Comparison of ENCODE assay signal across 22 cellular contexts in the genomic region with DNA sequence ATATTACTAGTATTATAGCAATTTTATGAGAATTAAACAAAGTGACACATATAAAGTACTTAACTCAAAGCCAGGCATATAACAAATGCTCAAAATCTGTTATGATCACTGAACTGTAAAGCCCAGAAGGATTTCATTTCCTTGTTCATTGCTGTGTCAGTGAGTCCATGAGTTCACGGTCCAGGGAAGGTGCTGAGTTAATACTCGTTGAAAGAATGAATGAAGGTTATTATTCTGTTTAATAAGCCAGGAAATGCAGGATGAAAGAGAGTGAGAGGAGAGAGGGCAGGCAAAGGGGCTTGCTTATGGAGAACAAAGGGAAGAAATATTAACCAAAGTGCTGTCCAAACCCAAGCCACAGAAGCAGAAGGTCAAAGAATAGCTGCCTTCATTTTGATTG. TPM values are rescaled to one million over a fixed set of nuclear protein-coding genes. Genes with fewer than 3 reads are reported as not detected.
DNase-seq lines count a peak whose midpoint lies in the region; ATAC-seq, FAIRE-seq and TF ChIP-seq lines count a peak whose summit lies in the region.
"Had no signal": no experiment of that assay in that cellular context is flagged by ENCODE, and none has a peak within 500 bp of the region (broad histone marks: within the 10 kb centered on the region; RNA-seq: fewer than 3 reads in every experiment).

No MANE protein-coding gene starts in this region.

- POLR2A ChIA-PET in HEK293T (lab: Yijun Ruan, JAX): interaction anchor here (1.2 kb wide), 1 partner anchor 85 kb away, joined by 5 read pairs; the partner anchor contains the start of gene TDG

- DNase-seq in DMS153 treated with DMSO at 0.1 percent for 48 hours (lab: John Stamatoyannopoulos, UW; ENCODE audit: unreplicated experiment): peak; percentile 23
- DNase-seq in GM12891 (ENCODE audit: insufficient read length, low spot score): no peak
- no peak for DNase-seq in neural progenitor cell (ENCODE audit: low spot score)
- DNase-seq in HEK293T (ENCODE audit: extremely low spot score): no peak
- DNase-seq in cardiac septum (ENCODE audit: low spot score): no peak
- DNase-seq: activated CD4-positive, alpha-beta T cell treated with anti-CD3 and anti-CD28 coated beads, Interleukin-2, amount 50 U/mL, for 4 hours; activated naive CD4-positive, alpha-beta T cell treated with anti-CD3 and anti-CD28 coated beads, Interleukin-2, amount 10 ng/mL, durations not matched to agents 7 days and 5 days; cerebellar nuclear complex; DND-41; effector CD8-positive, alpha-beta T cell; heart left ventricle; KG1; natural killer cell; NCI-H1105 treated with DMSO at 0.1 percent for 48 hours; posterior cingulate gyrus; stimulated activated CD8-positive, alpha-beta memory T cell treated with anti-CD3 and anti-CD28 coated beads, Interleukin-4, amount 100 ng/mL, for 48 hours had no signal

- H3K9ac ChIP-seq in neural progenitor cell: no peak overlapping the region

- H3K4me2 ChIP-seq in neural progenitor cell: no peak overlapping the region
- H3K4me2 ChIP-seq: smooth muscle cell had no signal

- H3K9me3 Mint-ChIP-seq in activated T-helper 17 cell treated with anti-CD3 and anti-CD28 coated beads, Interleukin-2, amount 50 U/mL, for 72 hours: no peaks in the 10 kb centered on the region
- H3K9me3 Mint-ChIP-seq in neural progenitor cell: no peaks in the 10 kb centered on the region
- H3K9me3 Mint-ChIP-seq: activated naive CD4-positive, alpha-beta T cell treated with anti-CD3 and anti-CD28 coated beads, Interleukin-2, amount 10 ng/mL, durations not matched to agents 7 days and 5 days; natural killer cell had no signal

- H3K4me1 Mint-ChIP-seq in activated T-helper 17 cell treated with anti-CD3 and anti-CD28 coated beads, Interleukin-2, amount 50 U/mL, for 72 hours: peaks cover 21% of the 10 kb centered on the region
- H3K4me1 Mint-ChIP-seq in neural progenitor cell: peaks cover 31% of the 10 kb centered on the region

- TF ChIP-seq CTCF in neural progenitor cell (IDR thresholded peaks at IDR 0.05): no peak

- H4K20me1 ChIP-seq in neural progenitor cell (ENCODE audit: low read depth): no peaks in the 10 kb centered on the region

- no peaks in the 10 kb centered on the region for H3K27me3 Mint-ChIP-seq in activated T-helper 17 cell treated with anti-CD3 and anti-CD28 coated beads, Interleukin-2, amount 50 U/mL, for 72 hours
- H3K27me3 Mint-ChIP-seq in neural progenitor cell (ENCODE audit: insufficient read depth, low read depth): peaks cover 10% of the 10 kb centered on the region
- H3K27me3 Mint-ChIP-seq: activated naive CD4-positive, alpha-beta T cell treated with anti-CD3 and anti-CD28 coated beads, Interleukin-2, amount 10 ng/mL, durations not matched to agents 7 days and 5 days had no signal

- H3F3A ChIP-seq in neural progenitor cell (ENCODE audit: low read depth): no peaks in the 10 kb centered on the region

- peak overlapping the region; percentile 34 for H3K27ac Mint-ChIP-seq in activated T-helper 17 cell treated with anti-CD3 and anti-CD28 coated beads, Interleukin-2, amount 50 U/mL, for 72 hours
- peak overlapping the region; percentile 13 for H3K27ac Mint-ChIP-seq in neural progenitor cell
- H3K27ac Mint-ChIP-seq: activated naive CD4-positive, alpha-beta T cell treated with anti-CD3 and anti-CD28 coated beads, Interleukin-2, amount 10 ng/mL, durations not matched to agents 7 days and 5 days; natural killer cell had no signal

- no peak overlapping the region for H3K4me3 ChIP-seq in neural progenitor cell
- H3K4me3 ChIP-seq: ascending aorta, heart left ventricle, smooth muscle cell had no signal

- FAIRE-seq in GM12891 (lab: Jason Lieb, UNC): no peak

- intact Hi-C loops in cardiac septum (cut with DNase I): loop anchor here (10.0 kb wide), 1 partner anchor 224 kb away; no protein-coding TSS in a partner anchor

- no peaks in the 10 kb centered on the region for H3K9me3 ChIP-seq in neural progenitor cell (ENCODE audit: low read depth)
- H3K9me3 ChIP-seq: ascending aorta, heart left ventricle had no signal

- no peaks in the 10 kb centered on the region for H3K79me2 ChIP-seq in neural progenitor cell (ENCODE audit: low read depth)

- H2AFZ ChIP-seq in neural progenitor cell (replicated peaks): no peak overlapping the region

- no peak for TF ChIP-seq POLR2A in GM12891 (IDR thresholded peaks at IDR 0.05; ENCODE audit: low read depth, low read length)

- H3K27ac ChIP-seq in neural progenitor cell: no peak overlapping the region
- H3K27ac ChIP-seq: ascending aorta, C4-2B, heart left ventricle had no signal

- H3K4me3 Mint-ChIP-seq in activated T-helper 17 cell treated with anti-CD3 and anti-CD28 coated beads, Interleukin-2, amount 50 U/mL, for 72 hours: no peak overlapping the region
- H3K4me3 Mint-ChIP-seq in neural progenitor cell: no peak overlapping the region
- H3K4me3 Mint-ChIP-seq: activated naive CD4-positive, alpha-beta T cell treated with anti-CD3 and anti-CD28 coated beads, Interleukin-2, amount 10 ng/mL, durations not matched to agents 7 days and 5 days; natural killer cell had no signal

- H3K4me1 ChIP-seq in neural progenitor cell: no peaks in the 10 kb centered on the region
- H3K4me1 ChIP-seq: ascending aorta had no signal

- H3K27me3 ChIP-seq in neural progenitor cell: no peaks in the 10 kb centered on the region
- H3K27me3 ChIP-seq: ascending aorta, heart left ventricle had no signal

- CTCF ChIA-PET in HEK293T (lab: Yijun Ruan, JAX): no interaction called here

- no peak for ATAC-seq in activated T-helper 17 cell treated with anti-CD3 and anti-CD28 coated beads, Interleukin-2, amount 50 U/mL, for 72 hours (replicated peaks)
- no peak for ATAC-seq in HG03457 (IDR thresholded peaks at IDR 0.05; ENCODE audit: unreplicated experiment)
- ATAC-seq: HCT116, heart left ventricle had no signal

- H3K36me3 ChIP-seq in neural progenitor cell: no peaks in the 10 kb centered on the region
- H3K36me3 ChIP-seq: ascending aorta, heart left ventricle had no signal

- no peaks in the 10 kb centered on the region for H3K36me3 Mint-ChIP-seq in activated T-helper 17 cell treated with anti-CD3 and anti-CD28 coated beads, Interleukin-2, amount 50 U/mL, for 72 hours (ENCODE audit: low read depth)
- no peaks in the 10 kb centered on the region for H3K36me3 Mint-ChIP-seq in neural progenitor cell
- H3K36me3 Mint-ChIP-seq: activated naive CD4-positive, alpha-beta T cell treated with anti-CD3 and anti-CD28 coated beads, Interleukin-2, amount 10 ng/mL, durations not matched to agents 7 days and 5 days; natural killer cell had no signal

TF ChIP-seq in GM12891, 5 proteins besides CTCF, POLR2A, EP300 and RAD21:
- TF ChIP-seq POU2F2 (IDR thresholded peaks at IDR 0.05; ENCODE audit: low read depth, low read length) (no peak), POLR2AphosphoS5 (IDR thresholded peaks at IDR 0.05; ENCODE audit: low read depth, low read length) (no peak), TAF1 (IDR thresholded peaks at IDR 0.05; ENCODE audit: low read depth, low read length) (no peak), SPI1 (IDR thresholded peaks at IDR 0.05; ENCODE audit: low read depth, low read length) (peak; percentile 48), PAX5 (IDR thresholded peaks at IDR 0.05; ENCODE audit: insufficient read depth, low read length, severe bottlenecking) (no peak)

TF ChIP-seq in HEK293T, 16 proteins besides CTCF, POLR2A, EP300 and RAD21:
- TF ChIP-seq ARNT (IDR thresholded peaks at IDR 0.05) (no peak), LEF1 (IDR thresholded peaks at IDR 0.05; ENCODE audit: borderline replicate concordance) (no peak), CTBP1 (IDR thresholded peaks at IDR 0.05; ENCODE audit: borderline replicate concordance) (no peak), TARDBP (IDR thresholded peaks at IDR 0.05) (no peak), ZNF384 (IDR thresholded peaks at IDR 0.05) (no peak), SUZ12 (IDR thresholded peaks at IDR 0.05) (no peak), SP1 (IDR thresholded peaks at IDR 0.05) (no peak), BHLHE40 (IDR thresholded peaks at IDR 0.05; ENCODE audit: borderline replicate concordance) (no peak), L3MBTL2 (conservative IDR thresholded peaks at IDR 0.05) (no peak), HDGF (IDR thresholded peaks at IDR 0.05; ENCODE audit: borderline replicate concordance) (no peak), NFRKB (IDR thresholded peaks at IDR 0.05) (no peak)
- TF ChIP-seq, protein P1, sequence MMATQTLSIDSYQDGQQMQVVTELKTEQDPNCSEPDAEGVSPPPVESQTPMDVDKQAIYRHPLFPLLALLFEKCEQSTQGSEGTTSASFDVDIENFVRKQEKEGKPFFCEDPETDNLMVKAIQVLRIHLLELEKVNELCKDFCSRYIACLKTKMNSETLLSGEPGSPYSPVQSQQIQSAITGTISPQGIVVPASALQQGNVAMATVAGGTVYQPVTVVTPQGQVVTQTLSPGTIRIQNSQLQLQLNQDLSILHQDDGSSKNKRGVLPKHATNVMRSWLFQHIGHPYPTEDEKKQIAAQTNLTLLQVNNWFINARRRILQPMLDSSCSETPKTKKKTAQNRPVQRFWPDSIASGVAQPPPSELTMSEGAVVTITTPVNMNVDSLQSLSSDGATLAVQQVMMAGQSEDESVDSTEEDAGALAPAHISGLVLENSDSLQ (IDR thresholded peaks at IDR 0.05): no peak

RNA-seq across cellular contexts. Expression of gene NT5DC3, which starts 40.2 kb away (rescaled TPM):
- 1.4 TPM for polyA plus RNA-seq in GM12891 (2012; ENCODE audit: low read depth, missing spikeins)
- total RNA-seq in activated T-helper 17 cell treated with anti-CD3 and anti-CD28 coated beads, Interleukin-2, amount 50 U/mL, for 72 hours: 1 to 10 TPM; 6.7 to 7.4 TPM
- total RNA-seq in neural progenitor cell (ENCODE audit: low replicate concordance) (3.1 and 4.3 TPM in 2 replicates), cardiac septum (4.7 TPM)

RNA-seq across cellular contexts. Expression of gene HSP90B1, which starts 48.9 kb away (rescaled TPM):
- 375 TPM for polyA plus RNA-seq in GM12891 (2012; ENCODE audit: low read depth, missing spikeins)
- 100 to 1,000 TPM; 324 to 453 TPM for total RNA-seq in activated T-helper 17 cell treated with anti-CD3 and anti-CD28 coated beads, Interleukin-2, amount 50 U/mL, for 72 hours
- total RNA-seq in neural progenitor cell (ENCODE audit: low replicate concordance) (384 and 588 TPM in 2 replicates), cardiac septum (433 TPM)
